8 cellular contexts compared by ENCODE assay signal in genomic region chr6:16316741-16317251, GRCh38.
DNase-seq lines count a peak whose midpoint lies in the region; ATAC-seq and TF ChIP-seq lines count a peak whose summit lies in the region.

No MANE protein-coding gene starts in this region.

- no peak for ATAC-seq in body of pancreas

- TF ChIP-seq POLR2A in body of pancreas (IDR thresholded peaks at IDR 0.05) = no peak

- H3K9me3 ChIP-seq in body of pancreas = no peaks in the 10 kb centered on the region

- peaks cover 7% of the 10 kb centered on the region for H3K4me1 ChIP-seq in body of pancreas

- no peaks in the 10 kb centered on the region for H3K36me3 ChIP-seq in body of pancreas (replicated peaks in 1 of 2; ENCODE audit: insufficient read depth in 1 of 2, low read depth in 2 of 2)

- DNase-seq in AML-193 (lab: John Stamatoyannopoulos, UW) (peak; percentile 51 to 63), NCI-H748 treated with DMSO at 0.1 percent for 48 hours (lab: John Stamatoyannopoulos, UW) (peak; percentile 51), body of pancreas (peak in 2 of 4 donors; percentile 29 to 57), lung microvascular endothelial cell (ENCODE audit: low read depth in 2 of 2) (peak; percentile 47 to 50), GDM1 (lab: John Stamatoyannopoulos, UW) (no peak), DMS79 (lab: John Stamatoyannopoulos, UW) (no peak), NCI-H1092 (lab: John Stamatoyannopoulos, UW) (no peak)

- H3K27me3 ChIP-seq in body of pancreas = no peaks in the 10 kb centered on the region

- TF ChIP-seq CTCF in GM12875 (IDR thresholded peaks at IDR 0.05; ENCODE audit: borderline replicate concordance, insufficient read depth, low read depth, low read length) (peak; percentile 61), body of pancreas (IDR thresholded peaks at IDR 0.05) (peak; percentile 40 to 75 (median 64))

- H3K27ac ChIP-seq in body of pancreas = no peak overlapping the region

- intact Hi-C loops in body of pancreas (cut with DNase I) = no loop called here

- 62 to 68% methylated on average over 7 of the region's 7 CpGs for WGBS in body of pancreas, 2 donors

- H3K4me3 ChIP-seq in GM12875 (ENCODE audit: low read depth, low read length) = no peak overlapping the region
- no peak overlapping the region for H3K4me3 ChIP-seq in body of pancreas

Comparison
In these comparisons a context has a peak if more than half of its experiments do, and no peak if none do; other contexts are left out.
1. DNase-seq: peak in AML-193 (2 of 2), NCI-H748 treated with DMSO at 0.1 percent for 48 hours (single experiment) and lung microvascular endothelial cell (2 of 2); none in GDM1 (single experiment), DMS79 (single experiment) and NCI-H1092 (single experiment).